In the genomic region with DNA sequence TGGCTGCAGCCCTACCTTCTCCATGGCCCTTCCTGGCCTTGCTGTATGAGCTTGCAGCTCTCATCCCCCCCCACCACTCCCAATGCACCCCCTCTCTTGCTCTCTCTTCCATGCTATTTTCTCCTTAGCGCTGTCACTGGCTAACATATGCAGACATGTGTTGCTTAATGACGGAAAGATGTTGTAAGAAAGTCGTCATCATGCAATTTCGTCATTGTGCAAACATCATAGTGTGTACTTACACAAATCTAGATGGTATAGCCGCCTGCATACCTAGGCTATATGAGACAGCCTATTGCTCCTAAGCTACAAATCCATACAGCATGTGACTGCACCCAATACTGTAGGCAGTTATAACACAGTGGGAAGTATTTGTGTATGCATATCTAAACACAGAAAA, we compare ENCODE assay signal across 16 cellular contexts. TPM values are rescaled to one million over a fixed set of nuclear protein-coding genes. Genes with fewer than 3 reads are reported as not detected.
A peak's percentile ranks its signal among the peaks of the same experiment; 100 is the strongest.
DNase-seq lines count a peak whose midpoint lies in the region; ATAC-seq, FAIRE-seq and TF ChIP-seq lines count a peak whose summit lies in the region.
"Had no signal": no experiment of that assay in that cellular context is flagged by ENCODE, and none has a peak within 500 bp of the region (broad histone marks: within the 10 kb centered on the region; RNA-seq: fewer than 3 reads in every experiment).

No MANE protein-coding gene starts in this region.

- dilution Hi-C loops in mammary epithelial cell (cut with HindIII; ENCODE audit: low sequenced_read_pairs), result loop anchor here (5.0 kb wide), 2 partner anchors 58 to 92 kb away; no protein-coding TSS in a partner anchor

- no peaks in the 10 kb centered on the region for H3K9me3 ChIP-seq in mammary epithelial cell (replicated peaks; ENCODE audit: insufficient read depth, low read length)
- no peaks in the 10 kb centered on the region for H3K9me3 ChIP-seq in K562 (replicated peaks; ENCODE audit: control insufficient read depth, insufficient read depth, low read depth, low read length)
- H3K9me3 ChIP-seq: A549, BE2C had no signal

- intact Hi-C loops in MCF 10A (cut with micrococcal nuclease), result no loop called here
- intact Hi-C loops in mammary epithelial cell (cut with micrococcal nuclease), result loop anchor here (5.0 kb wide), 1 partner anchor 72 kb away; no protein-coding TSS in a partner anchor
- intact Hi-C loops in K562 (cut with micrococcal nuclease), result no loop called here

- H3K9me1 ChIP-seq in K562 (ENCODE audit: control insufficient read depth, insufficient read depth, low read length), result no peaks in the 10 kb centered on the region

- TF ChIP-seq POLR2A in K562 (conservative IDR thresholded peaks at IDR 0.05), result no peak

- no peak for TF ChIP-seq EP300 in K562 (IDR thresholded peaks at IDR 0.05; ENCODE audit: low read length)

- H3K36me3 Mint-ChIP-seq in MCF 10A (ENCODE audit: insufficient read depth, unreplicated experiment), result no peaks in the 10 kb centered on the region
- H3K36me3 Mint-ChIP-seq: CD8-positive, alpha-beta T cell had no signal

- H3K4me1 ChIP-seq in mammary epithelial cell (ENCODE audit: insufficient read depth, low read length), result peaks cover 3% of the 10 kb centered on the region
- H3K4me1 ChIP-seq in K562 (replicated peaks in 1 of 2; ENCODE audit: control insufficient read depth in 2 of 2, insufficient read depth in 2 of 2, low read length in 2 of 2), result peaks cover 0 to 6% of the 10 kb centered on the region in 2 experiments; a peak in 2 of 5 replicates
- H3K4me1 ChIP-seq: A549, BE2C had no signal

- FAIRE-seq in K562 (lab: Jason Lieb, UNC) (no peak), frontal cortex (lab: Jason Lieb, UNC) (no peak)
- FAIRE-seq: A549, D721Med had no signal

- H3K27me3 Mint-ChIP-seq in MCF 10A (ENCODE audit: insufficient read depth, unreplicated experiment), result no peaks in the 10 kb centered on the region

- DNase-seq in MCF 10A (ENCODE audit: unreplicated experiment) (peak; percentile 9), mammary epithelial cell (no peak), MV-4-11 (lab: John Stamatoyannopoulos, UW) (peak; percentile 51), K562 (ENCODE audit: extremely low read depth in 1 of 4, low spot score in 3 of 4) (no peak), frontal cortex (ENCODE audit: low spot score in 2 of 2) (no peak), RPMI8226 (no peak)
- DNase-seq: BE2C; CD8-positive, alpha-beta T cell; COR-L47; DMS153; HCEC 1CT; HFFc6; IMR-90 had no signal

- TF ChIP-seq RAD21 in K562 (CRISPR knock-in tag; conservative IDR thresholded peaks at IDR 0.05 in 1 of 2, IDR thresholded peaks at IDR 0.05 in 1 of 2), result no peak

- H3K4me3 Mint-ChIP-seq in MCF 10A (ENCODE audit: unreplicated experiment), result no peak overlapping the region
- H3K4me3 Mint-ChIP-seq: CD8-positive, alpha-beta T cell; HFFc6 had no signal

- H2AFZ ChIP-seq in mammary epithelial cell (ENCODE audit: low read depth, low read length), result no peak overlapping the region
- no peak overlapping the region for H2AFZ ChIP-seq in K562 (ENCODE audit: low read depth, low read length)

- no peak overlapping the region for H3K27ac Mint-ChIP-seq in MCF 10A (ENCODE audit: low read depth, unreplicated experiment)
- H3K27ac Mint-ChIP-seq: CD8-positive, alpha-beta T cell; HFFc6 had no signal

- TF ChIP-seq CTCF in MCF 10A (IDR thresholded peaks at IDR 0.05; ENCODE audit: unreplicated experiment) (no peak), mammary epithelial cell (conservative IDR thresholded peaks at IDR 0.05 in 1 of 2, IDR thresholded peaks at IDR 0.05 in 1 of 2; ENCODE audit: extremely low read depth in 1 of 2, insufficient read depth in 1 of 2, low read depth in 1 of 2, low read length in 2 of 2) (no peak), K562 (IDR thresholded peaks at IDR 0.05 in 2 of 3, conservative IDR thresholded peaks at IDR 0.05 in 1 of 3; ENCODE audit: insufficient read depth in 2 of 3, low read depth in 1 of 3, low read length in 3 of 3) (no peak)

- no peak overlapping the region for H3K9ac ChIP-seq in mammary epithelial cell (ENCODE audit: insufficient read depth, low read length)
- H3K9ac ChIP-seq in K562 (ENCODE audit: insufficient read depth in 1 of 2, low read depth in 2 of 2, low read length in 2 of 2), result no peak overlapping the region

- H3K4me2 ChIP-seq in mammary epithelial cell (ENCODE audit: insufficient read depth, low read depth, low read length), result no peak overlapping the region
- H3K4me2 ChIP-seq in K562 (ENCODE audit: insufficient read depth, low read length), result no peak overlapping the region
- H3K4me2 ChIP-seq: A549 had no signal

- H3K4me1 Mint-ChIP-seq in MCF 10A (ENCODE audit: insufficient read depth, unreplicated experiment), result peaks cover 34% of the 10 kb centered on the region

- H3K4me3 ChIP-seq in mammary epithelial cell (replicated peaks in 1 of 3; ENCODE audit: insufficient read depth in 1 of 3, low read depth in 2 of 3, low read length in 3 of 3), result no peak overlapping the region
- H3K4me3 ChIP-seq in K562, result no peak overlapping the region
- H3K4me3 ChIP-seq: A549 had no signal

- BruUV-seq in MCF 10A (replicated peaks; lab: Mats Ljungman, UMichigan) (no TSS peak), mammary epithelial cell (replicated peaks; lab: Mats Ljungman, UMichigan) (no TSS peak), K562 (replicated peaks; lab: Mats Ljungman, UMichigan) (no TSS peak)

- no peak for ATAC-seq in K562
- ATAC-seq: A549; CD8-positive, alpha-beta T cell had no signal

- H3K27me3 ChIP-seq in mammary epithelial cell (ENCODE audit: insufficient read depth, low read length) (no peaks in the 10 kb centered on the region), K562 (ENCODE audit: control insufficient read depth in 2 of 2, insufficient read depth in 2 of 2, low read length in 2 of 2) (peaks cover 3 to 39% of the 10 kb centered on the region in 2 experiments; a peak in 4 of 5 replicates)
- H3K27me3 ChIP-seq: BE2C had no signal

- no peaks in the 10 kb centered on the region for H3K9me3 Mint-ChIP-seq in MCF 10A (ENCODE audit: unreplicated experiment)
- H3K9me3 Mint-ChIP-seq: CD8-positive, alpha-beta T cell; HFFc6 had no signal

- POLR2A ChIA-PET in MCF 10A (lab: Yijun Ruan, JAX), result interaction anchor here (1.4 kb wide), 1 partner anchor 33 kb away, joined by 3 read pairs; no protein-coding TSS in a partner anchor
- POLR2A ChIA-PET in K562 (lab: Yijun Ruan, JAX), result no interaction called here

- CTCF ChIA-PET in MCF 10A (lab: Yijun Ruan, JAX) (interaction anchor here (0.9 to 3.3 kb wide), 3 partner anchors 31 to 73 kb away, joined by 3 to 19 read pairs (median 4); no protein-coding TSS in a partner anchor), mammary epithelial cell (lab: Charles Lee; ENCODE audit: low non-redundant PET) (no interaction called here), K562 (lab: Yijun Ruan, JAX; ENCODE audit: low intra/inter-chr PET ratio) (no interaction called here)

- H3K36me3 ChIP-seq in mammary epithelial cell (ENCODE audit: insufficient read depth, low read length), result no peaks in the 10 kb centered on the region
- H3K36me3 ChIP-seq in K562 (ENCODE audit: control insufficient read depth, insufficient read depth, low read length), result no peaks in the 10 kb centered on the region
- H3K36me3 ChIP-seq: BE2C had no signal

- H4K20me1 ChIP-seq in mammary epithelial cell (ENCODE audit: insufficient read depth, low read length) (no peaks in the 10 kb centered on the region), K562 (replicated peaks; ENCODE audit: control insufficient read depth, insufficient read depth, low read length) (no peaks in the 10 kb centered on the region)

- 86% methylated on average over 5 of the region's 5 CpGs for WGBS in mammary epithelial cell (ENCODE audit: low coverage, missing lambda C conversion rate)
- WGBS in K562 (ENCODE audit: insufficient coverage, low coverage, missing lambda C conversion rate), result 0% methylated on average over 5 of the region's 5 CpGs

- H3K79me2 ChIP-seq in mammary epithelial cell (ENCODE audit: insufficient read depth, low read length) (no peaks in the 10 kb centered on the region), K562 (ENCODE audit: control insufficient read depth, insufficient read depth, low read length) (no peaks in the 10 kb centered on the region)

- H3K27ac ChIP-seq in mammary epithelial cell (ENCODE audit: insufficient read depth, low read depth, low read length) (no peak overlapping the region), K562 (ENCODE audit: extremely low read depth, low read depth, low read length) (no peak overlapping the region)
- H3K27ac ChIP-seq: A549 had no signal

- in situ Hi-C loops in mammary epithelial cell (cut with MboI; ENCODE audit: low sequenced_read_pairs in 2 of 2) (no loop called here), K562 (cut with MboI) (no loop called here)

RNA-seq across cellular contexts. Expression of gene ANGPT4, which starts 27.0 kb away (rescaled TPM):
- not detected in 2 replicates for total RNA-seq in MCF 10A (2022)
- total RNA-seq in mammary epithelial cell, result under 1 TPM in 1 of 2 donors, not detected in 1; 0.07 TPM
- 0.01 TPM for polyA plus RNA-seq in mammary epithelial cell
- polyA minus RNA-seq in mammary epithelial cell, result not detected
- total RNA-seq in K562 (2011; cell fraction: chromatin; rRNA removed; ENCODE audit: low replicate concordance), result not detected in 2 replicates
- total RNA-seq in K562 (2011; cell fraction: nucleolus; rRNA removed), result not detected in 2 replicates
- total RNA-seq in K562 (2011; cell fraction: nucleoplasm; rRNA removed), result not detected in 2 replicates
- total RNA-seq in K562 (2014; rRNA removed), result not detected in 2 replicates
- total RNA-seq in K562 (2014; rRNA removed; fragmentation: Illumina TruSeq; extraction: Trizol), result not detected in 2 replicates
- not detected in 2 replicates for total RNA-seq in K562 (2015; rRNA removed; fragmentation: Illumina TruSeq; extraction: Trizol)
- total RNA-seq in K562 (2021), result not detected in 2 replicates
- polyA plus RNA-seq in K562 (2011; rRNA removed), result not detected in 2 replicates
- not detected in 2 replicates for polyA plus RNA-seq in K562 (2011; cell fraction: cytosol; rRNA removed)
- not detected in 2 replicates for polyA plus RNA-seq in K562 (2011; cell fraction: nucleus; rRNA removed)
- not detected in 2 replicates for polyA plus RNA-seq in K562 (2012)
- not detected in 2 replicates for polyA plus RNA-seq in K562 (2014; fragmentation: Illumina TruSeq; extraction: Trizol)
- polyA plus RNA-seq in K562 (2014; fragmentation: Nextera tagmentation; extraction: Ambion mirVana), result not detected
- polyA plus RNA-seq in K562 (2014; rRNA removed), result not detected in 2 replicates
- not detected in 2 replicates for polyA minus RNA-seq in K562 (2011; rRNA and poly(A)+ RNA removed)
- not detected in 2 replicates for polyA minus RNA-seq in K562 (2011; cell fraction: cytosol; rRNA and poly(A)+ RNA removed)
- not detected in 2 replicates for polyA minus RNA-seq in K562 (2011; cell fraction: nucleus; rRNA and poly(A)+ RNA removed)
- total RNA-seq in frontal cortex, result not detected
- total RNA-seq: CD8-positive, alpha-beta T cell; HFFc6; IMR-90 had no signal
- polyA plus RNA-seq: AG04450, IMR-90 had no signal

RNA-seq across cellular contexts. Expression of gene FAM110A, which starts 55.6 kb away (rescaled TPM):
- total RNA-seq in MCF 10A (2022) (9.2 and 13.6 TPM in 2 replicates), mammary epithelial cell (10 to 100 TPM in 1 of 2 donors, 1 to 10 TPM in 1; 6.5 to 23.0 TPM), K562 (2014; rRNA removed) (7.3 and 8.5 TPM in 2 replicates), K562 (2014; rRNA removed; fragmentation: Illumina TruSeq; extraction: Trizol) (2.0 and 2.2 TPM in 2 replicates), K562 (2015; rRNA removed; fragmentation: Illumina TruSeq; extraction: Trizol) (3.3 and 4.1 TPM in 2 replicates), K562 (2021) (15.5 and 15.7 TPM in 2 replicates), frontal cortex (8.6 TPM)
- polyA plus RNA-seq in mammary epithelial cell (14.9 TPM), K562 (2011; rRNA removed) (3.6 and 10.0 TPM in 2 replicates), K562 (2014; fragmentation: Illumina TruSeq; extraction: Trizol) (6.0 and 8.2 TPM in 2 replicates), K562 (2014; fragmentation: Nextera tagmentation; extraction: Ambion mirVana) (under 1 TPM; 0.73 to 0.93 TPM), K562 (2014; rRNA removed) (9.4 and 11.4 TPM in 2 replicates)
- 7.6 TPM for polyA minus RNA-seq in mammary epithelial cell
- total RNA-seq in K562 (2011; cell fraction: chromatin; rRNA removed; ENCODE audit: low replicate concordance), result 5.9 and 9.9 TPM in 2 replicates
- total RNA-seq in K562 (2011; cell fraction: nucleolus; rRNA removed), result 7.8 and 8.4 TPM in 2 replicates
- 4.7 and 6.6 TPM in 2 replicates for total RNA-seq in K562 (2011; cell fraction: nucleoplasm; rRNA removed)
- polyA plus RNA-seq in K562 (2011; cell fraction: cytosol; rRNA removed), result 9.4 and 16.0 TPM in 2 replicates
- 9.5 and 9.7 TPM in 2 replicates for polyA plus RNA-seq in K562 (2011; cell fraction: nucleus; rRNA removed)
- 7.9 and 9.5 TPM in 2 replicates for polyA plus RNA-seq in K562 (2012)
- 2.6 and 4.1 TPM in 2 replicates for polyA minus RNA-seq in K562 (2011; rRNA and poly(A)+ RNA removed)
- polyA minus RNA-seq in K562 (2011; cell fraction: cytosol; rRNA and poly(A)+ RNA removed), result 3.7 and 8.8 TPM in 2 replicates
- 2.4 and 4.6 TPM in 2 replicates for polyA minus RNA-seq in K562 (2011; cell fraction: nucleus; rRNA and poly(A)+ RNA removed)

Comparison
In these comparisons a context has a peak if more than half of its experiments do, and no peak if none do; other contexts are left out.
1. DNase-seq: peak in MCF 10A (single experiment) and MV-4-11 (single experiment); none in mammary epithelial cell (single experiment), K562 (0 of 4), frontal cortex (0 of 2) and RPMI8226 (single experiment).